10 cellular contexts compared by ENCODE assay signal in genomic region chr6:167824591-167825041, GRCh38. TPM values are rescaled to one million over a fixed set of nuclear protein-coding genes. Genes with fewer than 3 reads are reported as not detected.
DNase-seq lines count a peak whose midpoint lies in the region; ATAC-seq and TF ChIP-seq lines count a peak whose summit lies in the region.
"Had no signal": no experiment of that assay in that cellular context is flagged by ENCODE, and none has a peak within 500 bp of the region (broad histone marks: within the 10 kb centered on the region; RNA-seq: fewer than 3 reads in every experiment).

No MANE protein-coding gene starts in this region.

- no peak overlapping the region for H2AFZ ChIP-seq in trophoblast cell (ENCODE audit: insufficient read depth, low read length, poor library complexity)

- H3K4me1 ChIP-seq in trophoblast cell (ENCODE audit: control insufficient read depth in 1 of 2, insufficient read depth in 2 of 2, low read length in 2 of 2) (peaks cover 0 to 5% of the 10 kb centered on the region in 2 experiments), heart right ventricle (peaks cover under 1 to 33% (median 28%) of the 10 kb centered on the region in 9 donors), mucosa of descending colon (ENCODE audit: low read depth) (peaks cover 17% of the 10 kb centered on the region)

- H3K27me3 ChIP-seq in trophoblast cell (ENCODE audit: insufficient read depth, low read length) (no peaks in the 10 kb centered on the region), heart right ventricle (peaks cover 0 to 38% (median 0%) of the 10 kb centered on the region in 7 donors)
- H3K27me3 ChIP-seq: tibial artery had no signal

- no peak overlapping the region for H3K9ac ChIP-seq in trophoblast cell (ENCODE audit: low read length)

- H3K27me3 Mint-ChIP-seq in T-helper 17 cell: peaks cover 18% of the 10 kb centered on the region

- H3K18ac ChIP-seq in trophoblast cell (ENCODE audit: low read length): no peak overlapping the region

- no CpG with 5 or more reads among the region's 13 CpGs for WGBS in trophoblast cell (ENCODE audit: extremely low coverage, insufficient coverage, insufficient read length)
- 63 to 66% methylated on average over 13 of the region's 13 CpGs for WGBS in heart right ventricle, 2 donors

- no peak overlapping the region for H3K27ac ChIP-seq in trophoblast cell (ENCODE audit: low read depth, low read length)
- peak overlapping the region in 2 of 10 donors; percentile 20 to 43 for H3K27ac ChIP-seq in heart right ventricle

- H3K4me2 ChIP-seq in trophoblast cell (ENCODE audit: low read length): no peak overlapping the region

- H3K14ac ChIP-seq in trophoblast cell (ENCODE audit: low read length): no peak overlapping the region

- H4K91ac ChIP-seq in trophoblast cell (ENCODE audit: low read depth, low read length): no peak overlapping the region

- H3K4me3 ChIP-seq in trophoblast cell (ENCODE audit: low read depth, low read length): no peak overlapping the region
- no peak overlapping the region for H3K4me3 ChIP-seq in heart right ventricle
- no peak overlapping the region for H3K4me3 ChIP-seq in mucosa of descending colon

- H3K79me1 ChIP-seq in trophoblast cell (ENCODE audit: low read length): peaks cover 21% of the 10 kb centered on the region

- TF ChIP-seq CTCF in heart right ventricle (IDR thresholded peaks at IDR 0.05): no peak
- TF ChIP-seq CTCF in mucosa of descending colon (IDR thresholded peaks at IDR 0.05): no peak

- intact Hi-C loops in heart right ventricle (cut with DNase I): loop anchor here in 2 of 10 donors (5.0 to 10.0 kb wide), 2 partner anchors 142 to 340 kb away; no protein-coding TSS in a partner anchor
- intact Hi-C loops in mucosa of descending colon (cut with DNase I, micrococcal nuclease): no loop called here

- H3K9me3 ChIP-seq in T-helper 17 cell (ENCODE audit: control insufficient read depth, low read length, poor library complexity, severe bottlenecking) (no peaks in the 10 kb centered on the region), trophoblast cell (ENCODE audit: insufficient read depth, low read depth, low read length) (peaks cover under 1% of the 10 kb centered on the region), heart right ventricle (no peaks in the 10 kb centered on the region), mucosa of descending colon (no peaks in the 10 kb centered on the region)
- H3K9me3 ChIP-seq: tibial artery had no signal

- peaks cover 2 to 5% of the 10 kb centered on the region in 2 experiments for H3K36me3 ChIP-seq in trophoblast cell (ENCODE audit: control insufficient read depth in 1 of 2, insufficient read depth in 2 of 2, low read length in 2 of 2)
- no peaks in the 10 kb centered on the region for H3K36me3 ChIP-seq in heart right ventricle
- H3K36me3 ChIP-seq in mucosa of descending colon (ENCODE audit: low read depth): no peaks in the 10 kb centered on the region
- H3K36me3 ChIP-seq: tibial artery had no signal

- no peak overlapping the region for H2BK5ac ChIP-seq in trophoblast cell (ENCODE audit: low read depth, low read length, poor library complexity)

- peaks cover 4% of the 10 kb centered on the region for H3K36me3 Mint-ChIP-seq in T-helper 17 cell (ENCODE audit: low read depth)

- peaks cover 17% of the 10 kb centered on the region for H3K79me2 ChIP-seq in trophoblast cell (ENCODE audit: control insufficient read depth, insufficient read depth, low read length, poor library complexity)

- no peak overlapping the region for H4K8ac ChIP-seq in trophoblast cell (ENCODE audit: low read depth, low read length)

- H2BK12ac ChIP-seq in trophoblast cell (ENCODE audit: low read length): no peak overlapping the region

- H2AK5ac ChIP-seq in trophoblast cell (ENCODE audit: low read length): no peak overlapping the region

- ATAC-seq in T-helper 17 cell: no peak
- ATAC-seq in heart right ventricle: no peak
- no peak for ATAC-seq in mucosa of descending colon

- H3K4ac ChIP-seq in trophoblast cell (ENCODE audit: low read depth, low read length): no peak overlapping the region

- H2BK120ac ChIP-seq in trophoblast cell (ENCODE audit: insufficient read depth, low read length, poor library complexity): no peak overlapping the region

- DNase-seq in NCI-H748 (lab: John Stamatoyannopoulos, UW; ENCODE audit: unreplicated experiment): peak; percentile 12
- DNase-seq in NCI-H748 treated with DMSO at 0.1 percent for 48 hours (lab: John Stamatoyannopoulos, UW): no peak
- DNase-seq in T-helper 17 cell: no peak
- peak; percentile 15 for DNase-seq in fibroblast of peridontal ligament (ENCODE audit: extremely low read depth)
- DNase-seq in trophoblast cell: peak; percentile 81 to 83
- DNase-seq in NCI-H446 treated with DMSO at 0.1 percent for 48 hours (lab: John Stamatoyannopoulos, UW): no peak
- no peak for DNase-seq in heart right ventricle
- no peak for DNase-seq in mucosa of descending colon
- DNase-seq: activated CD8-positive, alpha-beta memory T cell treated with anti-CD3 and anti-CD28 coated beads for 24 hours; tibial artery had no signal

- H3K4me3 Mint-ChIP-seq in T-helper 17 cell: peak overlapping the region; percentile 92

- peaks cover 27% of the 10 kb centered on the region for H3K4me1 Mint-ChIP-seq in T-helper 17 cell

- no peak overlapping the region for H3K27ac Mint-ChIP-seq in T-helper 17 cell

- H3K23ac ChIP-seq in trophoblast cell (ENCODE audit: low read length): no peak overlapping the region

- no peak overlapping the region for H4K12ac ChIP-seq in trophoblast cell (ENCODE audit: low read depth, low read length)

RNA-seq across cellular contexts. Expression of gene AFDN, which starts 2.1 kb away (rescaled TPM):
- total RNA-seq in T-helper 17 cell: 10 to 100 TPM; 56.5 to 83.9 TPM
- polyA plus RNA-seq in trophoblast cell (2013): 195 and 197 TPM in 2 replicates
- total RNA-seq in heart right ventricle: 10 to 100 TPM; 50.5 to 79.9 (median 59.0) TPM
- polyA plus RNA-seq in heart right ventricle: 10 to 100 TPM; 17.4 to 57.9 TPM
- 100 to 1,000 TPM; 168 to 231 (median 208) TPM for total RNA-seq in mucosa of descending colon

Comparison
In these comparisons a context has a peak if more than half of its experiments do, and no peak if none do; other contexts are left out.
1. DNase-seq: peak in NCI-H748 (single experiment), fibroblast of peridontal ligament (single experiment) and trophoblast cell (2 of 2); none in NCI-H748 treated with DMSO at 0.1 percent for 48 hours (single experiment), T-helper 17 cell (0 of 3), NCI-H446 treated with DMSO at 0.1 percent for 48 hours (single experiment), heart right ventricle (0 of 2) and mucosa of descending colon (0 of 3).